20 cellular contexts compared by ENCODE assay signal in the genomic region with DNA sequence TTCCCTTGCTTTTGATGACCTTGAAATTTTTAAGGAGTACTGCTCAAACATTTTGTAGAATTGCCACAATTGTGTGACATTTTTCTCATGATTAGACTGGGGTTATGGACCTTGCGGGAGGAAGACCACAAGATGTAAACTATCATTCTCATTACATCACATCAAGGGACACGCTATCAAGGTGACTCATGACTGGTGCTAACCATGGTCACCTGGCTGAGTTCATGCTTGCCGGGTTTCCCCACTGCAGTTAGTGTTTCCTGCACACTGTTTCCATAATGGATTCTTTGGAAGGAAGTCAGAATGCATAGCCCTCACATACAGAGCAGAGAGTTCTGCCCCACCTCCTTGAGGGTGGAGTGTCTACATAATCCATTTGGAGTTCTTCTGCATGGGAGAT. TPM values are rescaled to one million over a fixed set of nuclear protein-coding genes. Genes with fewer than 3 reads are reported as not detected.
A peak's percentile ranks its signal among the peaks of the same experiment; 100 is the strongest.
DNase-seq lines count a peak whose midpoint lies in the region; ATAC-seq and TF ChIP-seq lines count a peak whose summit lies in the region.
"Had no signal": no experiment of that assay in that cellular context is flagged by ENCODE, and none has a peak within 500 bp of the region (broad histone marks: within the 10 kb centered on the region; RNA-seq: fewer than 3 reads in every experiment).

No MANE protein-coding gene starts in this region.

- no peak overlapping the region for H2AFZ ChIP-seq in mesenchymal stem cell (ENCODE audit: low read depth, low read length)

- H3K4me1 Mint-ChIP-seq in WTC11: no peaks in the 10 kb centered on the region
- H3K4me1 Mint-ChIP-seq: CD14-positive monocyte; CD4-positive, alpha-beta memory T cell had no signal

- H3K23ac ChIP-seq in mesenchymal stem cell (ENCODE audit: low read length in 2 of 2): no peak overlapping the region

- H3K27me3 ChIP-seq in esophagus muscularis mucosa: no peaks in the 10 kb centered on the region
- peaks cover 0 to 2% of the 10 kb centered on the region in 2 experiments for H3K27me3 ChIP-seq in mesenchymal stem cell (ENCODE audit: control insufficient read depth in 1 of 2, insufficient read depth in 1 of 2, low read length in 2 of 2)
- H3K27me3 ChIP-seq: BLaER1 had no signal

- no peaks in the 10 kb centered on the region for H3K4me1 ChIP-seq in esophagus muscularis mucosa
- no peaks in the 10 kb centered on the region for H3K4me1 ChIP-seq in mesenchymal stem cell (ENCODE audit: control insufficient read depth, insufficient read depth, low read depth, low read length)
- H3K4me1 ChIP-seq: BLaER1 had no signal

- no peak for TF ChIP-seq EP300 in esophagus muscularis mucosa (IDR thresholded peaks at IDR 0.05)

- no peak overlapping the region for H3K9ac ChIP-seq in mesenchymal stem cell (ENCODE audit: low read length)
- H3K9ac ChIP-seq: BLaER1 had no signal

- no peak for TF ChIP-seq POLR2A in esophagus muscularis mucosa (IDR thresholded peaks at IDR 0.05; ENCODE audit: low read depth)

- H3K4ac ChIP-seq in mesenchymal stem cell (ENCODE audit: low read depth in 1 of 2, low read length in 2 of 2): no peak overlapping the region

- intact Hi-C loops in esophagus muscularis mucosa (cut with DNase I): no loop called here

- H3K9me3 ChIP-seq in esophagus muscularis mucosa: no peaks in the 10 kb centered on the region
- H3K9me3 ChIP-seq in mesenchymal stem cell (ENCODE audit: control insufficient read depth, low read length): no peaks in the 10 kb centered on the region
- H3K9me3 ChIP-seq: BLaER1 had no signal

- H4K8ac ChIP-seq in mesenchymal stem cell (ENCODE audit: low read length): no peak overlapping the region

- no peaks in the 10 kb centered on the region for H3K36me3 Mint-ChIP-seq in WTC11
- H3K36me3 Mint-ChIP-seq: CD14-positive monocyte; CD4-positive, alpha-beta memory T cell had no signal

- CTCF ChIA-PET in WTC11 (lab: Charles Lee): interaction anchor here (2.6 kb wide), 1 partner anchor 85 kb away, joined by 9 read pairs; a partner anchor contains a TSS

- H2BK120ac ChIP-seq in mesenchymal stem cell (ENCODE audit: low read depth, low read length): no peak overlapping the region

- no peak overlapping the region for H2BK15ac ChIP-seq in mesenchymal stem cell (ENCODE audit: low read depth, poor library complexity, severe bottlenecking)

- no peak overlapping the region for H3K14ac ChIP-seq in mesenchymal stem cell (ENCODE audit: low read length in 2 of 2)

- no peak overlapping the region for H2BK5ac ChIP-seq in mesenchymal stem cell (ENCODE audit: low read depth, low read length, poor library complexity, severe bottlenecking)

- no peaks in the 10 kb centered on the region for H3K9me3 Mint-ChIP-seq in WTC11
- H3K9me3 Mint-ChIP-seq: H9 had no signal

- no peak overlapping the region for H3K18ac ChIP-seq in mesenchymal stem cell (ENCODE audit: low read depth in 1 of 2, low read length in 2 of 2)

- no peak overlapping the region for H3K4me3 ChIP-seq in esophagus muscularis mucosa
- no peak overlapping the region for H3K4me3 ChIP-seq in mesenchymal stem cell (ENCODE audit: insufficient read depth in 1 of 2, low read depth in 1 of 2, low read length in 2 of 2)
- H3K4me3 ChIP-seq: BLaER1, GM12878 had no signal

- POLR2A ChIA-PET in WTC11 (lab: Charles Lee): no interaction called here

- TF ChIP-seq CTCF in esophagus muscularis mucosa (IDR thresholded peaks at IDR 0.05) (no peak), WTC11 (IDR thresholded peaks at IDR 0.05) (no peak)

- no peaks in the 10 kb centered on the region for H3K79me1 ChIP-seq in mesenchymal stem cell (replicated peaks; ENCODE audit: low read length, poor library complexity, severe bottlenecking)

- peak; percentile 6 for DNase-seq in activated CD4-positive, alpha-beta T cell treated with anti-CD3 and anti-CD28 coated beads for 48 hours
- DNase-seq in activated CD4-positive, alpha-beta T cell treated with anti-CD3 and anti-CD28 coated beads, Interleukin-2, amount 50 U/mL, for 4 hours: no peak
- DNase-seq in M059J (ENCODE audit: low read depth) (peak; percentile 44), esophagus muscularis mucosa (ENCODE audit: extremely low spot score) (peak; percentile 39), WTC11 (ENCODE audit: low spot score) (no peak), mesenchymal stem cell (no peak)
- DNase-seq: CD4-positive, alpha-beta memory T cell; DMS153; DMS79; GOT3; H9 had no signal

- 76% methylated on average over 3 of the region's 3 CpGs for WGBS in esophagus muscularis mucosa
- 72% methylated on average over 3 of the region's 3 CpGs for WGBS in mesenchymal stem cell

- no peaks in the 10 kb centered on the region for H3K27me3 Mint-ChIP-seq in WTC11 (ENCODE audit: low read depth)

- H3K4me3 Mint-ChIP-seq in WTC11: no peak overlapping the region
- H3K4me3 Mint-ChIP-seq: CD14-positive monocyte; CD4-positive, alpha-beta memory T cell; H9 had no signal

- H3K27ac Mint-ChIP-seq in WTC11: no peak overlapping the region
- H3K27ac Mint-ChIP-seq: CD14-positive monocyte; CD4-positive, alpha-beta memory T cell; H9 had no signal

- no peak overlapping the region for H3K4me2 ChIP-seq in mesenchymal stem cell (ENCODE audit: low read length, poor library complexity, severe bottlenecking)
- H3K4me2 ChIP-seq: BLaER1 had no signal

- no peak overlapping the region for H2BK12ac ChIP-seq in mesenchymal stem cell (ENCODE audit: low read length in 2 of 2)

- H4K91ac ChIP-seq in mesenchymal stem cell (ENCODE audit: low read length): no peak overlapping the region

- H3K36me3 ChIP-seq in esophagus muscularis mucosa (no peaks in the 10 kb centered on the region), mesenchymal stem cell (ENCODE audit: control insufficient read depth in 1 of 2, insufficient read depth in 2 of 2, low read depth in 1 of 2, low read length in 2 of 2) (no peaks in the 10 kb centered on the region)
- H3K36me3 ChIP-seq: BLaER1 had no signal

- H3K27ac ChIP-seq in esophagus muscularis mucosa (replicated peaks in 1 of 4) (no peak overlapping the region), mesenchymal stem cell (ENCODE audit: low read length, poor library complexity, severe bottlenecking) (no peak overlapping the region)
- H3K27ac ChIP-seq: 22Rv1, BLaER1 had no signal

- ATAC-seq in WTC11: no peak
- no peak for ATAC-seq in HG02763 (IDR thresholded peaks at IDR 0.05; ENCODE audit: unreplicated experiment)
- ATAC-seq: GM12878, HepG2 had no signal

- no peak overlapping the region for H2AK5ac ChIP-seq in mesenchymal stem cell (ENCODE audit: low read length, severe bottlenecking)

TF ChIP-seq in WTC11, 78 proteins besides CTCF, POLR2A, EP300 and RAD21 (continues in another document):
- TF ChIP-seq SP1 (CRISPR knock-in tag; conservative IDR thresholded peaks at IDR 0.05): no peak
- no peak for TF ChIP-seq TEAD1 (CRISPR knock-in tag; IDR thresholded peaks at IDR 0.05)
- no peak for TF ChIP-seq ZNF121 (CRISPR knock-in tag; IDR thresholded peaks at IDR 0.05)
- no peak for TF ChIP-seq MXD4 (CRISPR knock-in tag; IDR thresholded peaks at IDR 0.05; ENCODE audit: borderline replicate concordance)
- TF ChIP-seq CREM (CRISPR knock-in tag; IDR thresholded peaks at IDR 0.05): no peak
- no peak for TF ChIP-seq TP53 (CRISPR knock-in tag; IDR thresholded peaks at IDR 0.05)
- TF ChIP-seq, protein P1, sequence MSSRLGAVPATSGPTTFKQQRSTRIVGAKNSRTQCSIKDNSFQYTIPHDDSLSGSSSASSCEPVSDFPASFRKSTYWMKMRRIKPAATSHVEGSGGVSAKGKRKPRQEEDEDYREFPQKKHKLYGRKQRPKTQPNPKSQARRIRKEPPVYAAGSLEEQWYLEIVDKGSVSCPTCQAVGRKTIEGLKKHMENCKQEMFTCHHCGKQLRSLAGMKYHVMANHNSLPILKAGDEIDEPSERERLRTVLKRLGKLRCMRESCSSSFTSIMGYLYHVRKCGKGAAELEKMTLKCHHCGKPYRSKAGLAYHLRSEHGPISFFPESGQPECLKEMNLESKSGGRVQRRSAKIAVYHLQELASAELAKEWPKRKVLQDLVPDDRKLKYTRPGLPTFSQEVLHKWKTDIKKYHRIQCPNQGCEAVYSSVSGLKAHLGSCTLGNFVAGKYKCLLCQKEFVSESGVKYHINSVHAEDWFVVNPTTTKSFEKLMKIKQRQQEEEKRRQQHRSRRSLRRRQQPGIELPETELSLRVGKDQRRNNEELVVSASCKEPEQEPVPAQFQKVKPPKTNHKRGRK (CRISPR knock-in tag; IDR thresholded peaks at IDR 0.05; ENCODE audit: borderline replicate concordance): no peak
- no peak for TF ChIP-seq ELF4 (CRISPR knock-in tag; IDR thresholded peaks at IDR 0.05; ENCODE audit: low read depth)
- TF ChIP-seq, protein P2, sequence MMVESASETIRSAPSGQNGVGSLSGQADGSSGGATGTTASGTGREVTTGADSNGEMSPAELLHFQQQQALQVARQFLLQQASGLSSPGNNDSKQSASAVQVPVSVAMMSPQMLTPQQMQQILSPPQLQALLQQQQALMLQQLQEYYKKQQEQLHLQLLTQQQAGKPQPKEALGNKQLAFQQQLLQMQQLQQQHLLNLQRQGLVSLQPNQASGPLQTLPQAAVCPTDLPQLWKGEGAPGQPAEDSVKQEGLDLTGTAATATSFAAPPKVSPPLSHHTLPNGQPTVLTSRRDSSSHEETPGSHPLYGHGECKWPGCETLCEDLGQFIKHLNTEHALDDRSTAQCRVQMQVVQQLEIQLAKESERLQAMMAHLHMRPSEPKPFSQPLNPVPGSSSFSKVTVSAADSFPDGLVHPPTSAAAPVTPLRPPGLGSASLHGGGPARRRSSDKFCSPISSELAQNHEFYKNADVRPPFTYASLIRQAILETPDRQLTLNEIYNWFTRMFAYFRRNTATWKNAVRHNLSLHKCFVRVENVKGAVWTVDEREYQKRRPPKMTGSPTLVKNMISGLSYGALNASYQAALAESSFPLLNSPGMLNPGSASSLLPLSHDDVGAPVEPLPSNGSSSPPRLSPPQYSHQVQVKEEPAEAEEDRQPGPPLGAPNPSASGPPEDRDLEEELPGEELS (CRISPR knock-in tag; IDR thresholded peaks at IDR 0.05): no peak
- TF ChIP-seq ZNF671 (CRISPR knock-in tag; IDR thresholded peaks at IDR 0.05): no peak

RNA-seq across cellular contexts. Expression of a gene that starts 6.2 kb away (rescaled TPM):
- not detected in 2 replicates for total RNA-seq in M059J (2014; rRNA removed; shearing (Covaris generic))
- total RNA-seq in esophagus muscularis mucosa (under 1 TPM in 1 of 4 donors, not detected in 3; 0.17 TPM), WTC11 (2021) (not detected in 3 replicates)
- polyA plus RNA-seq in mesenchymal stem cell (2013, experiment 1 of 2): not detected
- polyA plus RNA-seq in mesenchymal stem cell (2013, experiment 2 of 2): not detected
- total RNA-seq: A673; CD4-positive, alpha-beta memory T cell; G401; H9; HepG2 had no signal
- polyA plus RNA-seq: AG04450; CD14-positive monocyte; CD4-positive, alpha-beta memory T cell; GM12878; HepG2 had no signal

Comparison
In these comparisons a context has a peak if more than half of its experiments do, and no peak if none do; other contexts are left out.
1. DNase-seq: peak in activated CD4-positive, alpha-beta T cell treated with anti-CD3 and anti-CD28 coated beads for 48 hours (single experiment), M059J (single experiment) and esophagus muscularis mucosa (single experiment); none in activated CD4-positive, alpha-beta T cell treated with anti-CD3 and anti-CD28 coated beads, Interleukin-2, amount 50 U/mL, for 4 hours (0 of 2), WTC11 (single experiment) and mesenchymal stem cell (single experiment).